Comparison of ENCODE assay signal across 1 cellular context in genomic region chr11:31509412-31510345, GRCh38.
TF ChIP-seq lines count a peak whose summit lies in the region.

TSS of gene ELP4 (plus strand) at chr11:31509767. CDS start at chr11:31509785, 18 bp downstream.
TSS of gene IMMP1L (minus strand) at chr11:31509622. CDS start at chr11:31463276, 46,346 bp downstream.

TF ChIP-seq in K562, 482 proteins besides CTCF, POLR2A, EP300 and RAD21 (continued from another document and continues in another):
- no peak for TF ChIP-seq CTCFL (IDR thresholded peaks at IDR 0.05; ENCODE audit: borderline replicate concordance, insufficient read depth, low read depth, low read length, poor library complexity, severe bottlenecking)
- TF ChIP-seq NELFE (IDR thresholded peaks at IDR 0.05; ENCODE audit: insufficient read depth, insufficient read length) = no peak
- TF ChIP-seq TFE3 (CRISPR knock-in tag; IDR thresholded peaks at IDR 0.05) = no peak
- peak; percentile 62 for TF ChIP-seq PKNOX1 (IDR thresholded peaks at IDR 0.05)
- no peak for TF ChIP-seq ILF3 (IDR thresholded peaks at IDR 0.05; ENCODE audit: borderline replicate concordance)
- TF ChIP-seq SOX6 (IDR thresholded peaks at IDR 0.05) = no peak
- TF ChIP-seq HMGN3 (IDR thresholded peaks at IDR 0.05; ENCODE audit: borderline replicate concordance, extremely low read depth, insufficient read length, low read depth, low read length) = peak; percentile 28
- TF ChIP-seq NONO (IDR thresholded peaks at IDR 0.05; ENCODE audit: low read depth in 2 of 2, low read length in 1 of 2) = no peak
- TF ChIP-seq ELK1 (CRISPR knock-in tag; IDR thresholded peaks at IDR 0.05) = no peak
- no peak for TF ChIP-seq SNRNP70 (optimal IDR thresholded peaks at IDR 0.05; ENCODE audit: low read depth, low read length)
- peak; percentile 69 for TF ChIP-seq ESRRA (IDR thresholded peaks at IDR 0.05; ENCODE audit: borderline replicate concordance, low read depth)
- no peak for TF ChIP-seq REST (CRISPR knock-in tag; IDR thresholded peaks at IDR 0.05; ENCODE audit: low read depth)
- no peak for TF ChIP-seq BRD9 (IDR thresholded peaks at IDR 0.05; ENCODE audit: low read depth, partially characterized antibody)
- peak; percentile 42; the same call in 1 of the 2 replicates for TF ChIP-seq JUND (IDR thresholded peaks at IDR 0.05; ENCODE audit: borderline replicate concordance, low read depth, low read length)
- TF ChIP-seq JUND (tag; IDR thresholded peaks at IDR 0.05; ENCODE audit: borderline replicate concordance, low read depth, low read length) = peak; percentile 10; the same call in 1 of the 3 replicates
- no peak for TF ChIP-seq RFX7 (CRISPR knock-in tag; IDR thresholded peaks at IDR 0.05)
- peak; percentile 62; the same call in 1 of the 2 replicates for TF ChIP-seq CTBP1 (IDR thresholded peaks at IDR 0.05; ENCODE audit: borderline replicate concordance)
- TF ChIP-seq RBM17 (IDR thresholded peaks at IDR 0.05; ENCODE audit: borderline replicate concordance, low read depth, low read length) = no peak
- peak; percentile 90 for TF ChIP-seq NEUROD1 (IDR thresholded peaks at IDR 0.05; ENCODE audit: borderline replicate concordance, low read depth, low read length, partially characterized antibody)
- no peak for TF ChIP-seq E2F8 (IDR thresholded peaks at IDR 0.05; ENCODE audit: low read depth, partially characterized antibody)
- TF ChIP-seq ZNF165 (CRISPR knock-in tag; IDR thresholded peaks at IDR 0.05; ENCODE audit: borderline replicate concordance) = no peak
- peak; percentile 72 for TF ChIP-seq MGA (IDR thresholded peaks at IDR 0.05)
- no peak for TF ChIP-seq EWSR1 (IDR thresholded peaks at IDR 0.05; ENCODE audit: borderline replicate concordance, low read depth, partially characterized antibody)
- no peak for TF ChIP-seq DNMT1 (IDR thresholded peaks at IDR 0.05)
- TF ChIP-seq RBM25 (IDR thresholded peaks at IDR 0.05; ENCODE audit: low read depth, low read length, severe bottlenecking) = peak; percentile 89
- TF ChIP-seq ZNF311 (CRISPR knock-in tag; IDR thresholded peaks at IDR 0.05) = no peak
- TF ChIP-seq ZBTB43 (CRISPR knock-in tag; IDR thresholded peaks at IDR 0.05) = no peak
- no peak for TF ChIP-seq ZSCAN32 (CRISPR knock-in tag; IDR thresholded peaks at IDR 0.05)
